In genomic region chr10:73743905-73744689, GRCh38 we compare ENCODE assay signal across 1 cellular context.
TF ChIP-seq lines count a peak whose summit lies in the region.

Gene SEC24C, plus strand, starts transcription at chr10:73744372. Its CDS starts 2,461 bp downstream, at chr10:73746833.

TF ChIP-seq in K562, 482 proteins besides CTCF, POLR2A, EP300 and RAD21 (continued from another document and continues in another):
- TF ChIP-seq ZNF79 (CRISPR knock-in tag; IDR thresholded peaks at IDR 0.05; ENCODE audit: low read depth) (peak; percentile 83), SMAD4 (CRISPR knock-in tag; conservative IDR thresholded peaks at IDR 0.05) (no peak), ZNF311 (CRISPR knock-in tag; IDR thresholded peaks at IDR 0.05) (no peak), TAF7 (tag; IDR thresholded peaks at IDR 0.05) (peak; percentile 97), NR1H2 (CRISPR knock-in tag; IDR thresholded peaks at IDR 0.05) (0 out of 2 replicates have a peak, but pooled peaks have one; percentile 34), DEAF1 (CRISPR knock-in tag; IDR thresholded peaks at IDR 0.05) (peak; percentile 41; the same call in 1 of the 2 replicates), HDAC8 (tag; IDR thresholded peaks at IDR 0.05) (no peak; the same call in 1 of the 2 replicates), MAFF (IDR thresholded peaks at IDR 0.05; ENCODE audit: low read length) (peak; percentile 23; the same call in 1 of the 2 replicates), MEF2D (tag; conservative IDR thresholded peaks at IDR 0.05; ENCODE audit: low read depth) (no peak), ZNF347 (CRISPR knock-in tag; IDR thresholded peaks at IDR 0.05; ENCODE audit: low read depth) (no peak), ZNF766 (CRISPR knock-in tag; conservative IDR thresholded peaks at IDR 0.05) (no peak; the same call in none of the 2 replicates), CTCFL (IDR thresholded peaks at IDR 0.05; ENCODE audit: borderline replicate concordance, insufficient read depth, low read depth, low read length, poor library complexity, severe bottlenecking) (no peak), NRF1 (conservative IDR thresholded peaks at IDR 0.05 in 1 of 2, IDR thresholded peaks at IDR 0.05 in 1 of 2) (peak; percentile 96 to 97), DMBX1 (CRISPR knock-in tag; IDR thresholded peaks at IDR 0.05; ENCODE audit: borderline replicate concordance) (peak; percentile 36), KDM5B (IDR thresholded peaks at IDR 0.05; ENCODE audit: insufficient replicate concordance, low read depth, low read length) (peak; percentile 90), ZNF316 (IDR thresholded peaks at IDR 0.05) (peak; percentile 96), ZNF239 (CRISPR knock-in tag; IDR thresholded peaks at IDR 0.05) (peak; percentile 62), KHSRP (IDR thresholded peaks at IDR 0.05) (peak; percentile 75), SAFB (IDR thresholded peaks at IDR 0.05; ENCODE audit: borderline replicate concordance, low read depth, low read length) (no peak), ARHGAP35 (IDR thresholded peaks at IDR 0.05; ENCODE audit: partially characterized antibody) (no peak), TAF15 (IDR thresholded peaks at IDR 0.05; ENCODE audit: low read depth, low read length) (no peak), ZNF318 (IDR thresholded peaks at IDR 0.05; ENCODE audit: borderline replicate concordance in 1 of 2, low read depth in 1 of 2) (peak in 1 of 2 experiments; percentile 96; a peak in 2 of 4 replicates), ZNF253 (CRISPR knock-in tag; conservative IDR thresholded peaks at IDR 0.05) (no peak), BCL6 (CRISPR knock-in tag; IDR thresholded peaks at IDR 0.05) (peak; percentile 80), ZBTB1 (CRISPR knock-in tag; IDR thresholded peaks at IDR 0.05; ENCODE audit: borderline replicate concordance, low read depth) (no peak), VEZF1 (CRISPR knock-in tag; IDR thresholded peaks at IDR 0.05) (peak; percentile 93), ARNT (IDR thresholded peaks at IDR 0.05) (peak; percentile 55 to 93; a peak in 3 of 4 replicates), SLC30A9 (CRISPR knock-in tag; IDR thresholded peaks at IDR 0.05) (no peak), NCOA4 (IDR thresholded peaks at IDR 0.05; ENCODE audit: partially characterized antibody) (no peak), ERF (CRISPR knock-in tag; IDR thresholded peaks at IDR 0.05) (peak; percentile 77), PHB (CRISPR knock-in tag; IDR thresholded peaks at IDR 0.05) (peak; percentile 83; the same call in 1 of the 2 replicates), SAFB2 (IDR thresholded peaks at IDR 0.05; ENCODE audit: borderline replicate concordance, low read depth, low read length, severe bottlenecking) (no peak), RBM17 (IDR thresholded peaks at IDR 0.05; ENCODE audit: borderline replicate concordance, low read depth, low read length) (no peak), FOXJ2 (tag; IDR thresholded peaks at IDR 0.05) (peak; percentile 64), ZNF24 (IDR thresholded peaks at IDR 0.05) (no peak), ZNF830 (CRISPR knock-in tag; IDR thresholded peaks at IDR 0.05) (peak; percentile 59; the same call in 1 of the 2 replicates), RBFOX2 (IDR thresholded peaks at IDR 0.05; ENCODE audit: low read depth, low read length) (peak; percentile 97), ZNF197 (CRISPR knock-in tag; IDR thresholded peaks at IDR 0.05; ENCODE audit: low read depth) (peak; percentile 13), ESRRB (CRISPR knock-in tag; IDR thresholded peaks at IDR 0.05; ENCODE audit: borderline replicate concordance) (0 out of 2 replicates have a peak, but pooled peaks have one; percentile 29), FOXA3 (CRISPR knock-in tag; conservative IDR thresholded peaks at IDR 0.05 in 1 of 2, IDR thresholded peaks at IDR 0.05 in 1 of 2) (peak in 1 of 2 experiments; percentile 63; a peak in 2 of 4 replicates), ZNF644 (tag; IDR thresholded peaks at IDR 0.05; ENCODE audit: low read depth) (no peak; the same call in 1 of the 2 replicates)
- TF ChIP-seq, protein P1, sequence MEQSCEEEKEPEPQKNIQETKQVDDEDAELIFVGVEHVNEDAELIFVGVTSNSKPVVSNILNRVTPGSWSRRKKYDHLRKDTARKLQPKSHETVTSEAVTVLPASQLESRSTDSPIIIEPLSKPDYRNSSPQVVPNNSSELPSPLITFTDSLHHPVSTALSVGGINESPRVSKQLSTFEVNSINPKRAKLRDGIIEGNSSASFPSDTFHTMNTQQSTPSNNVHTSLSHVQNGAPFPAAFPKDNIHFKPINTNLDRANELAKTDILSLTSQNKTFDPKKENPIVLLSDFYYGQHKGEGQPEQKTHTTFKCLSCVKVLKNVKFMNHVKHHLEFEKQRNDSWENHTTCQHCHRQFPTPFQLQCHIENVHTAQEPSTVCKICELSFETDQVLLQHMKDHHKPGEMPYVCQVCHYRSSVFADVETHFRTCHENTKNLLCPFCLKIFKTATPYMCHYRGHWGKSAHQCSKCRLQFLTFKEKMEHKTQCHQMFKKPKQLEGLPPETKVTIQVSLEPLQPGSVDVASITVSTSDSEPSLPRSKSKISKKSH (CRISPR knock-in tag; IDR thresholded peaks at IDR 0.05) = no peak
- TF ChIP-seq, protein P2, sequence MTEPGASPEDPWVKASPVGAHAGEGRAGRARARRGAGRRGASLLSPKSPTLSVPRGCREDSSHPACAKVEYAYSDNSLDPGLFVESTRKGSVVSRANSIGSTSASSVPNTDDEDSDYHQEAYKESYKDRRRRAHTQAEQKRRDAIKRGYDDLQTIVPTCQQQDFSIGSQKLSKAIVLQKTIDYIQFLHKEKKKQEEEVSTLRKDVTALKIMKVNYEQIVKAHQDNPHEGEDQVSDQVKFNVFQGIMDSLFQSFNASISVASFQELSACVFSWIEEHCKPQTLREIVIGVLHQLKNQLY (CRISPR knock-in tag; conservative IDR thresholded peaks at IDR 0.05) = no peak
- TF ChIP-seq, protein P3, sequence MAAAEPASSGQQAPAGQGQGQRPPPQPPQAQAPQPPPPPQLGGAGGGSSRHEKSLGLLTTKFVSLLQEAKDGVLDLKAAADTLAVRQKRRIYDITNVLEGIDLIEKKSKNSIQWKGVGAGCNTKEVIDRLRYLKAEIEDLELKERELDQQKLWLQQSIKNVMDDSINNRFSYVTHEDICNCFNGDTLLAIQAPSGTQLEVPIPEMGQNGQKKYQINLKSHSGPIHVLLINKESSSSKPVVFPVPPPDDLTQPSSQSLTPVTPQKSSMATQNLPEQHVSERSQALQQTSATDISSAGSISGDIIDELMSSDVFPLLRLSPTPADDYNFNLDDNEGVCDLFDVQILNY (CRISPR knock-in tag; IDR thresholded peaks at IDR 0.05) = 0 out of 2 replicates have a peak, but pooled peaks have one; percentile 59
- TF ChIP-seq, protein P4, sequence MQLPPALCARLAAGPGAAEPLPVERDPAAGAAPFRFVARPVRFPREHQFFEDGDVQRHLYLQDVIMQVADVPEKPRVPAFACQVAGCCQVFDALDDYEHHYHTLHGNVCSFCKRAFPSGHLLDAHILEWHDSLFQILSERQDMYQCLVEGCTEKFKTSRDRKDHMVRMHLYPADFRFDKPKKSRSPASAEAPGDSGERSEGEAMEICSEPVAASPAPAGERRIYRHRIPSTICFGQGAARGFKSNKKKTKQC (CRISPR knock-in tag; IDR thresholded peaks at IDR 0.05) = no peak; the same call in 1 of the 2 replicates
